Comparison of ENCODE assay signal across 21 cellular contexts in genomic region chr1:115317101-115318012, GRCh38. TPM values are rescaled to one million over a fixed set of nuclear protein-coding genes. Genes with fewer than 3 reads are reported as not detected.
A peak's percentile ranks its signal among the peaks of the same experiment; 100 is the strongest.
DNase-seq lines count a peak whose midpoint lies in the region.
"Had no signal": no experiment of that assay in that cellular context is flagged by ENCODE, and none has a peak within 500 bp of the region (broad histone marks: within the 10 kb centered on the region; RNA-seq: fewer than 3 reads in every experiment).

No MANE protein-coding gene starts in this region.

- no peak overlapping the region for H2AFZ ChIP-seq in Karpas-422 (ENCODE audit: low read length)
- H2AFZ ChIP-seq: GM23338 had no signal

- H3K9me3 ChIP-seq in Karpas-422 (ENCODE audit: low read length): no peaks in the 10 kb centered on the region
- H3K9me3 ChIP-seq: BLaER1 treated with 17β-estradiol and CSF1 and Interleukin-3, amounts not matched to agents 10 nM and 100 nM; right atrium auricular region; tibial nerve had no signal

- H3K4me3 ChIP-seq in Karpas-422 (ENCODE audit: low read length): no peak overlapping the region
- H3K4me3 ChIP-seq: BLaER1 treated with 17β-estradiol and CSF1 and Interleukin-3, amounts not matched to agents 10 nM and 100 nM; GM23338; right atrium auricular region; tibial nerve had no signal

- H3K9ac ChIP-seq in Karpas-422 (ENCODE audit: low read length): no peak overlapping the region
- H3K9ac ChIP-seq: BLaER1 treated with 17β-estradiol and CSF1 and Interleukin-3, amounts not matched to agents 10 nM and 100 nM had no signal

- peak; percentile 92 for DNase-seq in DMS53 (lab: John Stamatoyannopoulos, UW)
- DNase-seq in NCI-H1105 treated with DMSO at 0.1 percent for 48 hours (lab: John Stamatoyannopoulos, UW): peak; percentile 90
- DNase-seq in SHP77 (lab: John Stamatoyannopoulos, UW): peak; percentile 89 to 92
- peak; percentile 39 for DNase-seq in mesenteric fat pad (ENCODE audit: low spot score)
- no peak for DNase-seq in Karpas-422
- DNase-seq in dedifferentiated amniotic fluid mesenchymal stem cell (ENCODE audit: extremely low spot score): no peak
- no peak for DNase-seq in H4 (ENCODE audit: low spot score)
- DNase-seq: activated naive CD8-positive, alpha-beta T cell treated with anti-CD3 and anti-CD28 coated beads, Interleukin-2, amount 50 U/mL, for 24 hours; activated T-cell treated with anti-CD3 and anti-CD28 coated beads for 4 hours; erythroblast; GDM1; hippocampal formation; naive thymus-derived CD8-positive, alpha-beta T cell; NCI-H1694 treated with DMSO at 0.1 percent for 48 hours; OCI-M1; stimulated activated CD4-positive, alpha-beta T cell treated with anti-CD3 and anti-CD28 coated beads, Interleukin-1b, Interleukin-23, amount 100 ng/mL, for 48 hours had no signal

- H3K27ac ChIP-seq in Karpas-422 (ENCODE audit: low read length): no peak overlapping the region
- H3K27ac ChIP-seq: BLaER1 treated with 17β-estradiol and CSF1 and Interleukin-3, amounts not matched to agents 10 nM and 100 nM; right atrium auricular region had no signal

- no peak overlapping the region for H3K4me2 ChIP-seq in Karpas-422 (ENCODE audit: low read depth, low read length, poor library complexity, severe bottlenecking)
- H3K4me2 ChIP-seq: BLaER1 treated with 17β-estradiol and CSF1 and Interleukin-3, amounts not matched to agents 10 nM and 100 nM; GM23338 had no signal

- no peaks in the 10 kb centered on the region for H4K20me1 ChIP-seq in Karpas-422 (ENCODE audit: insufficient read depth, low read depth, low read length)
- H4K20me1 ChIP-seq: BLaER1 treated with 17β-estradiol and CSF1 and Interleukin-3, amounts not matched to agents 10 nM and 100 nM had no signal

- no peaks in the 10 kb centered on the region for H3K36me3 ChIP-seq in Karpas-422 (ENCODE audit: insufficient read depth, low read length)
- H3K36me3 ChIP-seq: BLaER1 treated with 17β-estradiol and CSF1 and Interleukin-3, amounts not matched to agents 10 nM and 100 nM; tibial nerve had no signal

- H3K27me3 ChIP-seq in Karpas-422 (ENCODE audit: low read length): peaks cover 5% of the 10 kb centered on the region; the same call in 1 of the 2 replicates
- H3K27me3 ChIP-seq: BLaER1 treated with 17β-estradiol and CSF1 and Interleukin-3, amounts not matched to agents 10 nM and 100 nM; right atrium auricular region; tibial nerve had no signal

- H3K4me1 ChIP-seq in Karpas-422 (ENCODE audit: low read length): no peaks in the 10 kb centered on the region
- H3K4me1 ChIP-seq: BLaER1 treated with 17β-estradiol and CSF1 and Interleukin-3, amounts not matched to agents 10 nM and 100 nM had no signal

- H3K79me2 ChIP-seq in Karpas-422 (ENCODE audit: low read length): no peaks in the 10 kb centered on the region

- H3K9me2 ChIP-seq in Karpas-422 (replicated peaks; ENCODE audit: insufficient read depth, low read length): no peaks in the 10 kb centered on the region

RNA-seq across cellular contexts. Expression of gene NGF, which starts 20.7 kb away (rescaled TPM):
- 5.2 TPM for total RNA-seq in mesenteric fat pad
- not detected in 2 replicates for total RNA-seq in Karpas-422 (2014; rRNA removed; shearing (Covaris generic); ENCODE audit: low replicate concordance)
- total RNA-seq in H4 (2014; rRNA removed; shearing (Covaris generic)): not detected in 2 replicates
- total RNA-seq: naive thymus-derived CD8-positive, alpha-beta T cell; T-helper 1 cell treated with Interleukin-12 subunit alpha and Interleukin-12 subunit beta and Interleukin-4 antibody, amounts not matched to agents 30 ng/mL and 1 ng/mL, for 36 hours had no signal

Comparison
In these comparisons a context has a peak if more than half of its experiments do, and no peak if none do; other contexts are left out.
1. DNase-seq: peak in DMS53 (single experiment), NCI-H1105 treated with DMSO at 0.1 percent for 48 hours (single experiment), SHP77 (2 of 2) and mesenteric fat pad (single experiment); none in Karpas-422 (single experiment), dedifferentiated amniotic fluid mesenchymal stem cell (single experiment) and H4 (single experiment).